Comparison of ENCODE assay signal across 25 cellular contexts in genomic region chr2:96715658-96716057, GRCh38. TPM values are rescaled to one million over a fixed set of nuclear protein-coding genes. Genes with fewer than 3 reads are reported as not detected.
DNase-seq lines count a peak whose midpoint lies in the region; FAIRE-seq and TF ChIP-seq lines count a peak whose summit lies in the region.
"Had no signal": no experiment of that assay in that cellular context is flagged by ENCODE, and none has a peak within 500 bp of the region (broad histone marks: within the 10 kb centered on the region; RNA-seq: fewer than 3 reads in every experiment).

No MANE protein-coding gene starts in this region.

- H3K27me3 ChIP-seq in mesendoderm (ENCODE audit: insufficient read depth, low read length, poor library complexity) (no peaks in the 10 kb centered on the region), hepatocyte (no peaks in the 10 kb centered on the region)
- H3K27me3 ChIP-seq: adrenal gland, cardiac muscle cell had no signal

- H4K8ac ChIP-seq in mesendoderm (ENCODE audit: low read depth, low read length) = no peak overlapping the region

- TF ChIP-seq CTCF in epithelial cell of esophagus (IDR thresholded peaks at IDR 0.05; ENCODE audit: insufficient read depth, low read depth, low read length, missing control alignments) (no peak), hepatocyte (IDR thresholded peaks at IDR 0.05; ENCODE audit: poor library complexity) (no peak)

- H3K36me3 ChIP-seq in mesendoderm (ENCODE audit: control insufficient read depth, insufficient read depth, low read length) = peaks cover 8% of the 10 kb centered on the region
- H3K36me3 ChIP-seq in hepatocyte (replicated peaks; ENCODE audit: insufficient read depth, low read depth) = no peaks in the 10 kb centered on the region

- H2BK5ac ChIP-seq in mesendoderm (ENCODE audit: low read length) = no peak overlapping the region

- H2BK120ac ChIP-seq in mesendoderm (ENCODE audit: low read depth, low read length) = no peak overlapping the region

- H4K5ac ChIP-seq in mesendoderm (ENCODE audit: low read length) = no peak overlapping the region

- no peaks in the 10 kb centered on the region for H4K20me1 ChIP-seq in hepatocyte (ENCODE audit: insufficient read depth, poor library complexity, severe bottlenecking)

- H3K27ac ChIP-seq in mesendoderm (ENCODE audit: low read depth, low read length) (no peak overlapping the region), hepatocyte (no peak overlapping the region)
- H3K27ac ChIP-seq: adrenal gland, cardiac muscle cell, thoracic aorta had no signal

- H3K18ac ChIP-seq in mesendoderm (ENCODE audit: low read length) = no peak overlapping the region

- H3K79me1 ChIP-seq in mesendoderm (ENCODE audit: low read length) = no peaks in the 10 kb centered on the region

- H2BK15ac ChIP-seq in mesendoderm (replicated peaks; ENCODE audit: low read depth) = no peak overlapping the region

- no peak overlapping the region for H2AK5ac ChIP-seq in mesendoderm (ENCODE audit: low read length)

- H3K9me3 ChIP-seq in hepatocyte (ENCODE audit: low read depth) = no peaks in the 10 kb centered on the region
- H3K9me3 ChIP-seq: adrenal gland, HAP-1, thoracic aorta had no signal

- DNase-seq in HTR-8/SVneo (ENCODE audit: insufficient read length, low spot score) (no peak), NCI-H69 (lab: John Stamatoyannopoulos, UW) (peak; percentile 33), epithelial cell of esophagus (ENCODE audit: low read depth) (peak; percentile 27), mesendoderm (peak; percentile 51), hepatocyte (ENCODE audit: low spot score) (no peak), NOMO-1 treated with dmso at 0.1 percent for 144 hours (lab: John Stamatoyannopoulos, UW; ENCODE audit: unreplicated experiment) (no peak)
- no peak for DNase-seq in activated CD4-positive, alpha-beta T cell treated with anti-CD3 and anti-CD28 coated beads for 4 hours
- DNase-seq: activated CD4-positive, alpha-beta memory T cell treated with anti-CD3 and anti-CD28 coated beads, Interleukin-2, amount 10 ng/mL, durations not matched to agents 7 days and 5 days; activated CD4-positive, CD25-positive, alpha-beta regulatory T cell; activated gamma-delta T cell treated with Interleukin-2 at 50 U/mL for 16 hours; adrenal gland; DMS79; foreskin fibroblast; KG1; NCI-H1048; NCI-H2171 treated with DMSO at 0.1 percent for 48 hours; nucleus accumbens; stimulated activated CD4-positive, alpha-beta T cell treated with anti-CD3 and anti-CD28 coated beads, Interleukin-4, amount 100 ng/mL, for 24 hours; stimulated activated naive CD4-positive, alpha-beta T cell treated with Interleukin-2 at 50 U/mL for 16 hours; T1000 had no signal

- no peak overlapping the region for H3K23ac ChIP-seq in mesendoderm (ENCODE audit: low read length)

- H3K4me2 ChIP-seq in mesendoderm (ENCODE audit: low read length) (no peak overlapping the region), hepatocyte (no peak overlapping the region)

- H3K4ac ChIP-seq in mesendoderm (ENCODE audit: low read depth, low read length) = no peak overlapping the region

- H2AFZ ChIP-seq in hepatocyte = no peak overlapping the region

- H3K79me2 ChIP-seq in mesendoderm (ENCODE audit: control insufficient read depth, insufficient read depth, low read length) (no peaks in the 10 kb centered on the region), hepatocyte (no peaks in the 10 kb centered on the region)

- no peak overlapping the region for H3K56ac ChIP-seq in mesendoderm (ENCODE audit: low read length)

- H3K4me3 ChIP-seq in epithelial cell of esophagus (ENCODE audit: low read length) = no peak overlapping the region
- no peak overlapping the region for H3K4me3 ChIP-seq in mesendoderm (ENCODE audit: low read length)
- no peak overlapping the region for H3K4me3 ChIP-seq in hepatocyte
- H3K4me3 ChIP-seq: adrenal gland, cardiac muscle cell, HAP-1, lung, thoracic aorta had no signal

- peak; percentile 4 for FAIRE-seq in HTR-8/SVneo (lab: Jason Lieb, UNC)
- FAIRE-seq: endometrium had no signal

- no peak overlapping the region for H3K9ac ChIP-seq in mesendoderm (ENCODE audit: low read length)

- no CpG with 5 or more reads among the region's 5 CpGs for WGBS in mesendoderm (ENCODE audit: extremely low coverage, insufficient coverage, low lambda C conversion rate)
- 91% methylated on average over 5 of the region's 5 CpGs for WGBS in hepatocyte (ENCODE audit: low lambda C conversion rate, missing lambda C conversion rate)

- H3K9me2 ChIP-seq in hepatocyte (replicated peaks; ENCODE audit: insufficient read depth) = no peaks in the 10 kb centered on the region

- no peaks in the 10 kb centered on the region for H3K4me1 ChIP-seq in mesendoderm (ENCODE audit: control insufficient read depth, low read depth, low read length)
- no peaks in the 10 kb centered on the region for H3K4me1 ChIP-seq in hepatocyte (ENCODE audit: insufficient read depth)
- H3K4me1 ChIP-seq: adrenal gland had no signal

RNA-seq across cellular contexts. Expression of gene LMAN2L, which starts 24.2 kb away (rescaled TPM):
- 12.4 TPM for polyA plus RNA-seq in mesendoderm (2013, experiment 1 of 2)
- polyA plus RNA-seq in mesendoderm (2013, experiment 2 of 2) = 12.0 TPM
- 35.6 and 44.4 TPM in 2 replicates for total RNA-seq in hepatocyte
- 44.6 and 46.7 TPM in 2 replicates for polyA plus RNA-seq in hepatocyte

RNA-seq across cellular contexts. Expression of gene CNNM4, which starts 45.0 kb away (rescaled TPM):
- 8.3 TPM for polyA plus RNA-seq in mesendoderm (2013, experiment 1 of 2)
- polyA plus RNA-seq in mesendoderm (2013, experiment 2 of 2) = 7.8 TPM
- total RNA-seq in hepatocyte = 10.8 and 11.0 TPM in 2 replicates
- 8.8 and 11.3 TPM in 2 replicates for polyA plus RNA-seq in hepatocyte

Comparison
In these comparisons a context has a peak if more than half of its experiments do, and no peak if none do; other contexts are left out.
1. DNase-seq: peak in NCI-H69 (single experiment), epithelial cell of esophagus (single experiment) and mesendoderm (single experiment); none in HTR-8/SVneo (single experiment), hepatocyte (single experiment), activated CD4-positive, alpha-beta T cell treated with anti-CD3 and anti-CD28 coated beads for 4 hours (0 of 2) and NOMO-1 treated with dmso at 0.1 percent for 144 hours (single experiment).